8 cellular contexts compared by ENCODE assay signal in the genomic region with DNA sequence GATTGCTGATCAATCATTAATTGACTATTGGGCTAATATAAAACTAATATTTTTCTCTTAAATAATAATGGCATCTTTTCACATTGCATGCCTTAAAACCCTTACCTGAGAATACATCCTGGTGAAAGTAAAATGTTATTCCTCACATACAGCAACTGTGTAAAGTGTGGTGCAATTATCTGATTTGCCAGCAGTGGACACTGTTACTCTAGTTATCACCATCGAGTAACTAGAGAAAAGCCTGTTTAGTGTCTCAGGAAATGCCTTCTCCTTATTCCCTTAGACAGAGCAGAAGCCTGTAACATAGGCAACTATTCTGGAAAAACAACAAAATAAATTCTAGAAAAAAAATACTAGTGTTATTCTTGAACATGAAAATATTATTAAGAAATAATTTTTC.
A peak's percentile ranks its signal among the peaks of the same experiment; 100 is the strongest.
DNase-seq lines count a peak whose midpoint lies in the region; ATAC-seq, FAIRE-seq and TF ChIP-seq lines count a peak whose summit lies in the region.

No MANE protein-coding gene starts in this region.

- no peak for TF ChIP-seq EP300 in esophagus muscularis mucosa (IDR thresholded peaks at IDR 0.05)

- H3K4me3 ChIP-seq in esophagus muscularis mucosa, result no peak overlapping the region

- DNase-seq in A172 (ENCODE audit: low spot score) (peak; percentile 69), NCI-H82 treated with DMSO at 0.1 percent for 48 hours (lab: John Stamatoyannopoulos, UW; ENCODE audit: unreplicated experiment) (peak; percentile 76), esophagus muscularis mucosa (ENCODE audit: extremely low spot score) (no peak), osteocyte (ENCODE audit: extremely low spot score, unreplicated experiment) (no peak), urothelium cell line (ENCODE audit: low spot score) (no peak)

- no peaks in the 10 kb centered on the region for H3K9me3 Mint-ChIP-seq in osteocyte (ENCODE audit: unreplicated experiment)

- TF ChIP-seq CTCF in esophagus muscularis mucosa (IDR thresholded peaks at IDR 0.05) (peak; percentile 65 to 74 (median 72)), osteocyte (IDR thresholded peaks at IDR 0.05) (peak; percentile 70)

- peak; percentile 70 for ATAC-seq in GM18511 (IDR thresholded peaks at IDR 0.05; ENCODE audit: unreplicated experiment)
- ATAC-seq in HG03521 (IDR thresholded peaks at IDR 0.05; ENCODE audit: unreplicated experiment), result peak; percentile 54
- ATAC-seq in GM21737 (IDR thresholded peaks at IDR 0.05; ENCODE audit: unreplicated experiment), result no peak

- peaks cover 63% of the 10 kb centered on the region for H3K27me3 Mint-ChIP-seq in osteocyte (ENCODE audit: unreplicated experiment)

- no peaks in the 10 kb centered on the region for H3K4me1 Mint-ChIP-seq in osteocyte (ENCODE audit: unreplicated experiment)

- no peak for TF ChIP-seq POLR2A in esophagus muscularis mucosa (IDR thresholded peaks at IDR 0.05; ENCODE audit: low read depth)

- H3K36me3 ChIP-seq in esophagus muscularis mucosa, result no peaks in the 10 kb centered on the region

- H3K9me3 ChIP-seq in esophagus muscularis mucosa, result no peaks in the 10 kb centered on the region

- no peak overlapping the region for H3K4me3 Mint-ChIP-seq in osteocyte (ENCODE audit: unreplicated experiment)

- FAIRE-seq in urothelium cell line (lab: Jason Lieb, UNC), result no peak

- WGBS in esophagus muscularis mucosa, result 0% methylated on average over 1 of the region's 1 CpG

- intact Hi-C loops in esophagus muscularis mucosa (cut with DNase I), result loop anchor here (5.0 to 10.0 kb wide), 3 partner anchors 203 to 610 kb away; no protein-coding TSS in a partner anchor

- peaks cover 0 to 9% (median 2%) of the 10 kb centered on the region in 4 donors for H3K4me1 ChIP-seq in esophagus muscularis mucosa

- no peak overlapping the region for H3K27ac ChIP-seq in esophagus muscularis mucosa (replicated peaks in 1 of 4)

- no peaks in the 10 kb centered on the region for H3K36me3 Mint-ChIP-seq in osteocyte (ENCODE audit: unreplicated experiment)

- H3K27me3 ChIP-seq in esophagus muscularis mucosa, result no peaks in the 10 kb centered on the region

- H3K27ac Mint-ChIP-seq in osteocyte (ENCODE audit: unreplicated experiment), result no peak overlapping the region

Comparison
In these comparisons a context has a peak if more than half of its experiments do, and no peak if none do; other contexts are left out.
1. DNase-seq: peak in A172 (single experiment) and NCI-H82 treated with DMSO at 0.1 percent for 48 hours (single experiment); none in esophagus muscularis mucosa (single experiment), osteocyte (single experiment) and urothelium cell line (single experiment).